Comparison of ENCODE assay signal across 23 cellular contexts in genomic region chr6:34736838-34737237, GRCh38. TPM values are rescaled to one million over a fixed set of nuclear protein-coding genes. Genes with fewer than 3 reads are reported as not detected.
DNase-seq lines count a peak whose midpoint lies in the region; ATAC-seq, FAIRE-seq and TF ChIP-seq lines count a peak whose summit lies in the region.
"Had no signal": no experiment of that assay in that cellular context is flagged by ENCODE, and none has a peak within 500 bp of the region (broad histone marks: within the 10 kb centered on the region; RNA-seq: fewer than 3 reads in every experiment).

No MANE protein-coding gene starts in this region.

- CTCF ChIA-PET in activated CD4-positive, alpha-beta T cell treated with anti-CD3 and anti-CD28 coated beads for 36 hours (lab: Charles Lee): interaction anchor here (0.6 kb wide), 1 partner anchor 8 kb away, joined by 3 read pairs; no protein-coding TSS in a partner anchor
- CTCF ChIA-PET in GM12878 (lab: Yijun Ruan, JAX): interaction anchor here (0.7 to 1.9 kb wide), 2 partner anchors 9 to 19 kb away, joined by 6 to 7 read pairs; no protein-coding TSS in a partner anchor

- ATAC-seq in activated CD4-positive, alpha-beta T cell treated with anti-CD3 and anti-CD28 coated beads for 36 hours: peak; percentile 9
- peak; percentile 49 for ATAC-seq in activated naive CD8-positive, alpha-beta T cell treated with anti-CD3 and anti-CD28 coated beads, Interleukin-2, amount 50 U/mL, for 24 hours
- ATAC-seq in GM12878 (peak; percentile 48), HG02623 (IDR thresholded peaks at IDR 0.05; ENCODE audit: unreplicated experiment) (no peak), lower lobe of right lung (no peak)
- ATAC-seq: A549, HepG2 had no signal

- no peaks in the 10 kb centered on the region for H3K36me3 Mint-ChIP-seq in activated CD4-positive, alpha-beta T cell treated with anti-CD3 and anti-CD28 coated beads for 36 hours (ENCODE audit: low read depth)
- no peaks in the 10 kb centered on the region for H3K36me3 Mint-ChIP-seq in activated naive CD8-positive, alpha-beta T cell treated with anti-CD3 and anti-CD28 coated beads, Interleukin-2, amount 50 U/mL, for 24 hours (ENCODE audit: low read depth)
- no peaks in the 10 kb centered on the region for H3K36me3 Mint-ChIP-seq in activated naive CD8-positive, alpha-beta T cell treated with anti-CD3 and anti-CD28 coated beads for 36 hours
- no peaks in the 10 kb centered on the region for H3K36me3 Mint-ChIP-seq in stimulated activated naive CD8-positive, alpha-beta T cell treated with anti-CD3 and anti-CD28 coated beads, Interleukin-15, Interleukin-2, amounts not matched to agents 100 ng/mL and 50 ng/mL, for 24 hours (ENCODE audit: low read depth)
- H3K36me3 Mint-ChIP-seq: CD4-positive, alpha-beta memory T cell had no signal

- H3K4me2 ChIP-seq in GM12878 (ENCODE audit: control insufficient read depth, insufficient read depth): no peak overlapping the region
- H3K4me2 ChIP-seq: A549 had no signal

- WGBS in GM12878 (ENCODE audit: insufficient coverage, insufficient replicate concordance, low lambda C conversion rate, missing lambda C conversion rate): 82% methylated on average over 3 of the region's 3 CpGs

- no peaks in the 10 kb centered on the region for H4K20me1 ChIP-seq in GM12878 (ENCODE audit: control insufficient read depth, insufficient read depth)

- H3K4me3 ChIP-seq in GM12878 (no peak overlapping the region), lower lobe of right lung (no peak overlapping the region)
- H3K4me3 ChIP-seq: A549, GM23248 had no signal

- no peaks in the 10 kb centered on the region for H3K79me2 ChIP-seq in GM12878 (ENCODE audit: control insufficient read depth, insufficient read depth, low read length)

- H3K9me3 ChIP-seq in GM12878 (replicated peaks; ENCODE audit: control insufficient read depth, insufficient read depth, low read length): no peaks in the 10 kb centered on the region
- H3K9me3 ChIP-seq in lower lobe of right lung: no peaks in the 10 kb centered on the region
- H3K9me3 ChIP-seq: A549 had no signal

- H3K4me3 Mint-ChIP-seq in activated CD4-positive, alpha-beta T cell treated with anti-CD3 and anti-CD28 coated beads for 36 hours: no peak overlapping the region
- no peak overlapping the region for H3K4me3 Mint-ChIP-seq in activated naive CD8-positive, alpha-beta T cell treated with anti-CD3 and anti-CD28 coated beads, Interleukin-2, amount 50 U/mL, for 24 hours
- H3K4me3 Mint-ChIP-seq in activated naive CD8-positive, alpha-beta T cell treated with anti-CD3 and anti-CD28 coated beads for 36 hours: no peak overlapping the region
- H3K4me3 Mint-ChIP-seq in stimulated activated naive CD8-positive, alpha-beta T cell treated with anti-CD3 and anti-CD28 coated beads, Interleukin-15, Interleukin-2, amounts not matched to agents 100 ng/mL and 50 ng/mL, for 24 hours: no peak overlapping the region
- H3K4me3 Mint-ChIP-seq: CD4-positive, alpha-beta memory T cell; IgD-negative memory B cell had no signal

- DNase-seq in activated CD4-positive, alpha-beta T cell treated with anti-CD3 and anti-CD28 coated beads for 36 hours: no peak
- DNase-seq in activated CD4-positive, alpha-beta T cell treated with anti-CD3 and anti-CD28 coated beads for 1 hour: no peak
- peak; percentile 14 for DNase-seq in activated naive CD8-positive, alpha-beta T cell treated with anti-CD3 and anti-CD28 coated beads, Interleukin-2, amount 50 U/mL, for 24 hours
- no peak for DNase-seq in activated naive CD8-positive, alpha-beta T cell treated with anti-CD3 and anti-CD28 coated beads for 36 hours
- DNase-seq in GM12878 (ENCODE audit: low read depth, low spot score) (no peak), lower lobe of right lung (no peak)
- DNase-seq: AML-193; CD4-positive, alpha-beta memory T cell; DMS153; DMS79 treated with DMSO at 0.1 percent for 48 hours; GF-D8; GM23248; HCEC 1CT had no signal

- no peak overlapping the region for H3K9ac ChIP-seq in GM12878 (ENCODE audit: control insufficient read depth, insufficient read depth, low read length)
- H3K9ac ChIP-seq: GM23248 had no signal

- POLR2A ChIA-PET in activated CD4-positive, alpha-beta T cell treated with anti-CD3 and anti-CD28 coated beads for 36 hours (lab: Charles Lee): no interaction called here
- POLR2A ChIA-PET in GM12878 (lab: Charles Lee): interaction anchor here (0.9 to 1.1 kb wide), 2 partner anchors 17 to 70 kb away, joined by 3 read pairs; no protein-coding TSS in a partner anchor

- in situ Hi-C loops in GM12878 (cut with MboI): no loop called here

- H3K4me1 ChIP-seq in GM12878 (ENCODE audit: control insufficient read depth, insufficient read depth, low read length) (no peaks in the 10 kb centered on the region), lower lobe of right lung (no peaks in the 10 kb centered on the region)

- no peak for TF ChIP-seq EP300 in GM12878 (IDR thresholded peaks at IDR 0.05; ENCODE audit: borderline replicate concordance in 1 of 2, control insufficient read depth in 1 of 2, low read depth in 2 of 2, low read length in 2 of 2)

- H3K27ac ChIP-seq in GM12878 (ENCODE audit: control insufficient read depth, insufficient read depth) (no peak overlapping the region), lower lobe of right lung (no peak overlapping the region)
- H3K27ac ChIP-seq: 22Rv1, A549, C4-2B, GM23248 had no signal

- no peak overlapping the region for H3K27ac Mint-ChIP-seq in activated CD4-positive, alpha-beta T cell treated with anti-CD3 and anti-CD28 coated beads for 36 hours
- peak overlapping the region; percentile 19 for H3K27ac Mint-ChIP-seq in activated naive CD8-positive, alpha-beta T cell treated with anti-CD3 and anti-CD28 coated beads, Interleukin-2, amount 50 U/mL, for 24 hours
- no peak overlapping the region for H3K27ac Mint-ChIP-seq in activated naive CD8-positive, alpha-beta T cell treated with anti-CD3 and anti-CD28 coated beads for 36 hours
- H3K27ac Mint-ChIP-seq in stimulated activated naive CD8-positive, alpha-beta T cell treated with anti-CD3 and anti-CD28 coated beads, Interleukin-15, Interleukin-2, amounts not matched to agents 100 ng/mL and 50 ng/mL, for 24 hours: peak overlapping the region; percentile 38
- H3K27ac Mint-ChIP-seq: CD4-positive, alpha-beta memory T cell; IgD-negative memory B cell had no signal

- no peak for TF ChIP-seq POLR2A in GM12878 (IDR thresholded peaks at IDR 0.05; ENCODE audit: low read depth, low read length)

- no peaks in the 10 kb centered on the region for H3K9me3 Mint-ChIP-seq in activated CD4-positive, alpha-beta T cell treated with anti-CD3 and anti-CD28 coated beads for 36 hours (ENCODE audit: low read depth)
- H3K9me3 Mint-ChIP-seq in activated naive CD8-positive, alpha-beta T cell treated with anti-CD3 and anti-CD28 coated beads, Interleukin-2, amount 50 U/mL, for 24 hours: no peaks in the 10 kb centered on the region
- H3K9me3 Mint-ChIP-seq in activated naive CD8-positive, alpha-beta T cell treated with anti-CD3 and anti-CD28 coated beads for 36 hours: no peaks in the 10 kb centered on the region
- H3K9me3 Mint-ChIP-seq in stimulated activated naive CD8-positive, alpha-beta T cell treated with anti-CD3 and anti-CD28 coated beads, Interleukin-15, Interleukin-2, amounts not matched to agents 100 ng/mL and 50 ng/mL, for 24 hours: no peaks in the 10 kb centered on the region
- H3K9me3 Mint-ChIP-seq: CD4-positive, alpha-beta memory T cell had no signal

- RAD21 ChIA-PET in GM12878 (lab: Charles Lee; ENCODE audit: unreplicated experiment): interaction anchor here (1.9 kb wide), 1 partner anchor 10 kb away, joined by 4 read pairs; no protein-coding TSS in a partner anchor

- H3K27me3 ChIP-seq in GM12878 (replicated peaks in 1 of 2; ENCODE audit: control insufficient read depth in 2 of 2, insufficient read depth in 2 of 2, low read length in 1 of 2) (no peaks in the 10 kb centered on the region), lower lobe of right lung (ENCODE audit: low read depth) (no peaks in the 10 kb centered on the region)

- H2AFZ ChIP-seq in GM12878 (ENCODE audit: control insufficient read depth, low read depth, low read length): no peak overlapping the region
- H2AFZ ChIP-seq: GM23248 had no signal

- intact Hi-C loops in activated CD4-positive, alpha-beta T cell treated with anti-CD3 and anti-CD28 coated beads for 36 hours (cut with DNase I, micrococcal nuclease): no loop called here
- intact Hi-C loops in GM12878 (cut with micrococcal nuclease; ENCODE audit: unreplicated experiment): no loop called here
- intact Hi-C loops in lower lobe of right lung (cut with DNase I): no loop called here

- TF ChIP-seq CTCF in GM12878 (IDR thresholded peaks at IDR 0.05 in 2 of 3, conservative IDR thresholded peaks at IDR 0.05 in 1 of 3; ENCODE audit: control insufficient read depth in 2 of 3, extremely low read depth in 1 of 3, insufficient read depth in 1 of 3, low read depth in 3 of 3, low read length in 3 of 3) (no peak), lower lobe of right lung (IDR thresholded peaks at IDR 0.05) (no peak)

- H3K27me3 Mint-ChIP-seq in activated CD4-positive, alpha-beta T cell treated with anti-CD3 and anti-CD28 coated beads for 36 hours: no peaks in the 10 kb centered on the region
- peaks cover 1% of the 10 kb centered on the region for H3K27me3 Mint-ChIP-seq in activated naive CD8-positive, alpha-beta T cell treated with anti-CD3 and anti-CD28 coated beads, Interleukin-2, amount 50 U/mL, for 24 hours
- H3K27me3 Mint-ChIP-seq in activated naive CD8-positive, alpha-beta T cell treated with anti-CD3 and anti-CD28 coated beads for 36 hours: no peaks in the 10 kb centered on the region
- H3K27me3 Mint-ChIP-seq in stimulated activated naive CD8-positive, alpha-beta T cell treated with anti-CD3 and anti-CD28 coated beads, Interleukin-15, Interleukin-2, amounts not matched to agents 100 ng/mL and 50 ng/mL, for 24 hours: no peaks in the 10 kb centered on the region
- H3K27me3 Mint-ChIP-seq: CD4-positive, alpha-beta memory T cell; IgD-negative memory B cell had no signal

- peaks cover 3% of the 10 kb centered on the region for H3K4me1 Mint-ChIP-seq in activated CD4-positive, alpha-beta T cell treated with anti-CD3 and anti-CD28 coated beads for 36 hours
- peaks cover 8% of the 10 kb centered on the region for H3K4me1 Mint-ChIP-seq in activated naive CD8-positive, alpha-beta T cell treated with anti-CD3 and anti-CD28 coated beads, Interleukin-2, amount 50 U/mL, for 24 hours
- no peaks in the 10 kb centered on the region for H3K4me1 Mint-ChIP-seq in activated naive CD8-positive, alpha-beta T cell treated with anti-CD3 and anti-CD28 coated beads for 36 hours
- peaks cover 11% of the 10 kb centered on the region for H3K4me1 Mint-ChIP-seq in stimulated activated naive CD8-positive, alpha-beta T cell treated with anti-CD3 and anti-CD28 coated beads, Interleukin-15, Interleukin-2, amounts not matched to agents 100 ng/mL and 50 ng/mL, for 24 hours (ENCODE audit: low read depth)

- no peak for TF ChIP-seq RAD21 in GM12878 (IDR thresholded peaks at IDR 0.05; ENCODE audit: insufficient read depth, low read depth, low read length)

- SMC1A ChIA-PET in GM12878 (lab: Charles Lee; ENCODE audit: uncharacterized antibody, unreplicated experiment): interaction anchor here (1.3 kb wide), 1 partner anchor 9 kb away, joined by 3 read pairs; no protein-coding TSS in a partner anchor

- FAIRE-seq in GM12878 (lab: Jason Lieb, UNC): no peak
- FAIRE-seq: A549, GM12891, GM19239, H54, HepG2 had no signal

- no TSS peak for BruUV-seq in GM12878 (replicated peaks; lab: Mats Ljungman, UMichigan)

- H3K36me3 ChIP-seq in GM12878 (ENCODE audit: control insufficient read depth in 2 of 2, insufficient read depth in 2 of 2, low read length in 1 of 2) (no peaks in the 10 kb centered on the region), lower lobe of right lung (no peaks in the 10 kb centered on the region)

RNA-seq across cellular contexts. Expression of gene SNRPC, which starts 20.5 kb away (rescaled TPM):
- 100 to 1,000 TPM; 159 to 268 TPM for total RNA-seq in activated CD4-positive, alpha-beta T cell treated with anti-CD3 and anti-CD28 coated beads for 36 hours
- total RNA-seq in activated naive CD8-positive, alpha-beta T cell treated with anti-CD3 and anti-CD28 coated beads for 36 hours: 100 to 1,000 TPM; 208 to 218 TPM
- total RNA-seq in GM12878 (2013; cell fraction: nucleolus; rRNA removed): 25.1 and 28.1 TPM in 2 replicates
- total RNA-seq in GM12878 (2014; rRNA removed) (258 and 298 TPM in 2 replicates), GM12878 (2014; rRNA removed; fragmentation: Illumina TruSeq; extraction: Trizol) (233 and 249 TPM in 2 replicates), GM12878 (2021) (180 and 196 TPM in 2 replicates), lower lobe of right lung (61.6 TPM)
- polyA plus RNA-seq in GM12878 (2011; ENCODE audit: low read depth): 178 TPM
- polyA plus RNA-seq in GM12878 (2011; rRNA removed) (245 and 260 TPM in 2 replicates), GM12878 (2014; fragmentation: Illumina TruSeq; extraction: Trizol) (258 and 370 TPM in 2 replicates), GM12878 (2014; fragmentation: Nextera tagmentation; extraction: Ambion mirVana) (100 to 1,000 TPM; 346 to 376 TPM), GM12878 (2014; rRNA removed) (368 and 428 TPM in 2 replicates), GM12878 (2016; fragmentation: Nextera tagmentation; extraction: Ambion mirVana) (100 to 1,000 TPM; 529 to 565 TPM)
- 407 and 419 TPM in 2 replicates for polyA plus RNA-seq in GM12878 (2011; cell fraction: cytosol; rRNA removed)
- 129 and 183 TPM in 2 replicates for polyA plus RNA-seq in GM12878 (2011; cell fraction: nucleus; rRNA removed)
- 131 and 149 TPM in 2 replicates for polyA plus RNA-seq in GM12878 (2012)
- 75.7 and 92.1 TPM in 2 replicates for polyA minus RNA-seq in GM12878 (2011; rRNA and poly(A)+ RNA removed)
- 37.6 and 41.8 TPM in 2 replicates for polyA minus RNA-seq in GM12878 (2011; cell fraction: cytosol; rRNA and poly(A)+ RNA removed)
- 15.1 and 21.1 TPM in 2 replicates for polyA minus RNA-seq in GM12878 (2011; cell fraction: nucleus; rRNA and poly(A)+ RNA removed)

RNA-seq across cellular contexts. Expression of gene ILRUN, which starts 40.3 kb away (rescaled TPM):
- 10 to 100 TPM; 56.2 to 66.9 TPM for total RNA-seq in activated CD4-positive, alpha-beta T cell treated with anti-CD3 and anti-CD28 coated beads for 36 hours
- total RNA-seq in activated naive CD8-positive, alpha-beta T cell treated with anti-CD3 and anti-CD28 coated beads for 36 hours: 10 to 100 TPM; 45.7 to 46.1 TPM
- 62.6 and 68.7 TPM in 2 replicates for total RNA-seq in GM12878 (2013; cell fraction: nucleolus; rRNA removed)
- total RNA-seq in GM12878 (2014; rRNA removed): 45.5 and 47.0 TPM in 2 replicates
- 55.5 and 56.2 TPM in 2 replicates for total RNA-seq in GM12878 (2014; rRNA removed; fragmentation: Illumina TruSeq; extraction: Trizol)
- total RNA-seq in GM12878 (2021): 83.9 and 85.0 TPM in 2 replicates
- 59.5 TPM for polyA plus RNA-seq in GM12878 (2011; ENCODE audit: low read depth)
- 82.3 and 114 TPM in 2 replicates for polyA plus RNA-seq in GM12878 (2011; rRNA removed)
- 72.5 and 86.5 TPM in 2 replicates for polyA plus RNA-seq in GM12878 (2011; cell fraction: cytosol; rRNA removed)
- 31.9 and 38.5 TPM in 2 replicates for polyA plus RNA-seq in GM12878 (2011; cell fraction: nucleus; rRNA removed)
- 76.8 and 76.9 TPM in 2 replicates for polyA plus RNA-seq in GM12878 (2012)
- 69.6 and 79.9 TPM in 2 replicates for polyA plus RNA-seq in GM12878 (2014; fragmentation: Illumina TruSeq; extraction: Trizol)
- 10 to 100 TPM; 21.0 to 27.2 TPM for polyA plus RNA-seq in GM12878 (2014; fragmentation: Nextera tagmentation; extraction: Ambion mirVana)
- polyA plus RNA-seq in GM12878 (2014; rRNA removed): 48.2 and 52.4 TPM in 2 replicates
- polyA plus RNA-seq in GM12878 (2016; fragmentation: Nextera tagmentation; extraction: Ambion mirVana): 10 to 100 TPM; 30.2 to 34.1 TPM
- 137 and 147 TPM in 2 replicates for polyA minus RNA-seq in GM12878 (2011; rRNA and poly(A)+ RNA removed)
- 47.6 and 51.2 TPM in 2 replicates for polyA minus RNA-seq in GM12878 (2011; cell fraction: cytosol; rRNA and poly(A)+ RNA removed)
- 22.5 and 34.1 TPM in 2 replicates for polyA minus RNA-seq in GM12878 (2011; cell fraction: nucleus; rRNA and poly(A)+ RNA removed)
- total RNA-seq in lower lobe of right lung: 90.3 TPM

RNA-seq across cellular contexts. Expression of gene BLTP3A, which starts 55.0 kb away (rescaled TPM):
- 10 to 100 TPM; 17.0 to 21.0 TPM for total RNA-seq in activated CD4-positive, alpha-beta T cell treated with anti-CD3 and anti-CD28 coated beads for 36 hours
- 10 to 100 TPM; 19.6 to 19.7 TPM for total RNA-seq in activated naive CD8-positive, alpha-beta T cell treated with anti-CD3 and anti-CD28 coated beads for 36 hours
- 23.4 and 23.8 TPM in 2 replicates for total RNA-seq in GM12878 (2013; cell fraction: nucleolus; rRNA removed)
- total RNA-seq in GM12878 (2014; rRNA removed) (9.1 and 10.6 TPM in 2 replicates), GM12878 (2014; rRNA removed; fragmentation: Illumina TruSeq; extraction: Trizol) (10.4 and 10.5 TPM in 2 replicates), GM12878 (2021) (15.1 and 16.7 TPM in 2 replicates), lower lobe of right lung (14.1 TPM)
- 4.1 TPM for polyA plus RNA-seq in GM12878 (2011; ENCODE audit: low read depth)
- polyA plus RNA-seq in GM12878 (2011; rRNA removed) (12.7 and 13.5 TPM in 2 replicates), GM12878 (2014; fragmentation: Illumina TruSeq; extraction: Trizol) (14.3 TPM in 2 replicates), GM12878 (2014; fragmentation: Nextera tagmentation; extraction: Ambion mirVana) (1 to 10 TPM; 2.7 to 2.8 TPM), GM12878 (2014; rRNA removed) (9.3 and 9.8 TPM in 2 replicates), GM12878 (2016; fragmentation: Nextera tagmentation; extraction: Ambion mirVana) (1 to 10 TPM; 8.3 to 8.4 TPM)
- polyA plus RNA-seq in GM12878 (2011; cell fraction: cytosol; rRNA removed): 13.1 and 13.4 TPM in 2 replicates
- polyA plus RNA-seq in GM12878 (2011; cell fraction: nucleus; rRNA removed): 7.4 and 8.0 TPM in 2 replicates
- 5.9 and 6.2 TPM in 2 replicates for polyA plus RNA-seq in GM12878 (2012)
- 30.1 and 34.2 TPM in 2 replicates for polyA minus RNA-seq in GM12878 (2011; rRNA and poly(A)+ RNA removed)
- polyA minus RNA-seq in GM12878 (2011; cell fraction: cytosol; rRNA and poly(A)+ RNA removed): 10.4 and 11.0 TPM in 2 replicates
- 6.2 and 10.6 TPM in 2 replicates for polyA minus RNA-seq in GM12878 (2011; cell fraction: nucleus; rRNA and poly(A)+ RNA removed)

Comparison
In these comparisons a context has a peak if more than half of its experiments do, and no peak if none do; other contexts are left out.
1. H3K27ac Mint-ChIP-seq: peak in activated naive CD8-positive, alpha-beta T cell treated with anti-CD3 and anti-CD28 coated beads, Interleukin-2, amount 50 U/mL, for 24 hours (single experiment) and stimulated activated naive CD8-positive, alpha-beta T cell treated with anti-CD3 and anti-CD28 coated beads, Interleukin-15, Interleukin-2, amounts not matched to agents 100 ng/mL and 50 ng/mL, for 24 hours (single experiment); none in activated CD4-positive, alpha-beta T cell treated with anti-CD3 and anti-CD28 coated beads for 36 hours (single experiment) and activated naive CD8-positive, alpha-beta T cell treated with anti-CD3 and anti-CD28 coated beads for 36 hours (single experiment).
2. ATAC-seq: peak in activated CD4-positive, alpha-beta T cell treated with anti-CD3 and anti-CD28 coated beads for 36 hours (single experiment), activated naive CD8-positive, alpha-beta T cell treated with anti-CD3 and anti-CD28 coated beads, Interleukin-2, amount 50 U/mL, for 24 hours (single experiment) and GM12878 (single experiment); none in HG02623 (single experiment) and lower lobe of right lung (0 of 2).